ENCODE assay signal across 28 cellular contexts in the genomic region with DNA sequence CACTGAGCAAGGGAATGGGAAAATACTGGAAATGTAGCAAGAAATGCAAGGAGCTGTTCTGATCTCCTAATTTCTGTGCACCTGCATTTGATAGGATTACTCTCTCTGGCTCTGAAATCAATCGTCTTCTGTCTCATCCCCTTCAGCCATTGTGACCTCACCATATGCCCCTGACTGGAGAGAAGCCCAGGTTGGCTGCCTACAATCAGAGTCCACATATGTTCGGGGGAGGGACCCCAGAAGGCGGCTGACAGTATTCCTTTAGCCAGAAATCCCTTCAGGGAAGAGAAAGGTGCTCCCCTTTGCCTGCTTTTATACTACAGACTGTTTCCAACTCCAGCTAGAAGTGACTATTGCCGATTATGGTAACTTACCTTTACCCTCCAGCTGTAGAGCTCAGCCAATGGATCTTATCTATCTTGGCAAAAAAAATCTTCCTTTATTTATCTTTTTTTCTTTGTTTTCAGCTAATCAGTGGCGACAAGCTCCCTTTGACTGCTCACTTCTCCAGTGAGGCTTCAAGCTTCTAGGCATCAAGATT.
DNase-seq lines count a peak whose midpoint lies in the region; ATAC-seq and TF ChIP-seq lines count a peak whose summit lies in the region.
"Had no signal": no experiment of that assay in that cellular context is flagged by ENCODE, and none has a peak within 500 bp of the region (broad histone marks: within the 10 kb centered on the region; RNA-seq: fewer than 3 reads in every experiment).

No MANE protein-coding gene starts in this region.

- no peak overlapping the region for H3K27ac Mint-ChIP-seq in WTC11
- H3K27ac Mint-ChIP-seq: activated CD4-positive, alpha-beta memory T cell treated with anti-CD3 and anti-CD28 coated beads, Interleukin-2, amount 10 ng/mL, durations not matched to agents 7 days and 5 days; CD4-positive, alpha-beta memory T cell; nephron progenitor cell; stimulated activated naive CD8-positive, alpha-beta T cell treated with anti-CD3 and anti-CD28 coated beads, Interleukin-15, amount 100 ng/mL, for 72 hours; T-helper 2 cell treated with Interferon-gamma antibody and Interleukin-4, amounts not matched to agents 5 μg/mL and 100 μg/mL, for 36 hours had no signal

- TF ChIP-seq CTCF in WTC11 (IDR thresholded peaks at IDR 0.05) (no peak), mucosa of descending colon (IDR thresholded peaks at IDR 0.05) (no peak)

- H3K4me1 Mint-ChIP-seq in WTC11, result peaks cover 37% of the 10 kb centered on the region
- H3K4me1 Mint-ChIP-seq: activated CD4-positive, alpha-beta memory T cell treated with anti-CD3 and anti-CD28 coated beads, Interleukin-2, amount 10 ng/mL, durations not matched to agents 7 days and 5 days; CD4-positive, alpha-beta memory T cell; stimulated activated naive CD8-positive, alpha-beta T cell treated with anti-CD3 and anti-CD28 coated beads, Interleukin-15, amount 100 ng/mL, for 72 hours had no signal

- H3K4me3 ChIP-seq in muscle layer of colon (ENCODE audit: low read depth in 1 of 2, low read length in 2 of 2), result peak overlapping the region in 1 of 2 donors; percentile 15
- no peak overlapping the region for H3K4me3 ChIP-seq in mucosa of descending colon
- H3K4me3 ChIP-seq: lung, thoracic aorta had no signal

- H3K9ac ChIP-seq in muscle layer of colon (ENCODE audit: low read length), result no peak overlapping the region

- ATAC-seq in WTC11 (peak; percentile 62), mucosa of descending colon (no peak)
- ATAC-seq: Panc1; stimulated activated naive CD8-positive, alpha-beta T cell treated with anti-CD3 and anti-CD28 coated beads, Interleukin-15, amount 100 ng/mL, for 72 hours had no signal

- H3K36me3 Mint-ChIP-seq in WTC11, result no peaks in the 10 kb centered on the region
- H3K36me3 Mint-ChIP-seq: CD4-positive, alpha-beta memory T cell had no signal

- DNase-seq in D341Med (ENCODE audit: low spot score) (peak; percentile 39), NCI-H1694 (lab: John Stamatoyannopoulos, UW) (peak; percentile 25), WTC11 (ENCODE audit: low spot score) (no peak), mucosa of descending colon (no peak), NCI-H748 (lab: John Stamatoyannopoulos, UW; ENCODE audit: unreplicated experiment) (no peak), HUDEP-2 (lab: John Stamatoyannopoulos, UW; ENCODE audit: unreplicated experiment in 76 of 76) (no peak)
- DNase-seq: activated CD4-positive, alpha-beta memory T cell treated with anti-CD3 and anti-CD28 coated beads, Interleukin-2, amount 10 ng/mL, durations not matched to agents 7 days and 5 days; activated CD8-positive, alpha-beta memory T cell treated with anti-CD3 and anti-CD28 coated beads, Interleukin-2, amount 50 U/mL, for 4 hours; activated naive CD4-positive, alpha-beta T cell treated with Interleukin-2 at 50 U/mL for 16 hours; CD4-positive, alpha-beta memory T cell; DMS153; HCEC 1CT; kidney glomerular epithelial cell; MV-4-11; NCI-H1436 treated with DMSO at 0.1 percent for 48 hours; NCI-H2171 treated with DMSO at 0.1 percent for 48 hours; NCI-H526; nephron progenitor cell; SIG-M5; small intestine; stimulated activated CD4-positive, alpha-beta T cell treated with anti-CD3 and anti-CD28 coated beads, Interleukin-1b, Interleukin-23, amount 100 ng/mL, for 48 hours; stimulated activated CD8-positive, alpha-beta memory T cell treated with anti-CD3 and anti-CD28 coated beads, Interleukin-4, amount 100 ng/mL, for 48 hours; stimulated activated naive CD8-positive, alpha-beta T cell treated with anti-CD3 and anti-CD28 coated beads, Interleukin-15, amount 100 ng/mL, for 72 hours had no signal

- no peaks in the 10 kb centered on the region for H3K27me3 Mint-ChIP-seq in WTC11 (ENCODE audit: low read depth)
- H3K27me3 Mint-ChIP-seq: activated CD4-positive, alpha-beta memory T cell treated with anti-CD3 and anti-CD28 coated beads, Interleukin-2, amount 10 ng/mL, durations not matched to agents 7 days and 5 days; CD4-positive, alpha-beta memory T cell; stimulated activated naive CD8-positive, alpha-beta T cell treated with anti-CD3 and anti-CD28 coated beads, Interleukin-15, amount 100 ng/mL, for 72 hours had no signal

- H3K4me3 Mint-ChIP-seq in WTC11, result no peak overlapping the region
- H3K4me3 Mint-ChIP-seq: activated CD4-positive, alpha-beta memory T cell treated with anti-CD3 and anti-CD28 coated beads, Interleukin-2, amount 10 ng/mL, durations not matched to agents 7 days and 5 days; CD4-positive, alpha-beta memory T cell; nephron progenitor cell; stimulated activated naive CD8-positive, alpha-beta T cell treated with anti-CD3 and anti-CD28 coated beads, Interleukin-15, amount 100 ng/mL, for 72 hours; T-helper 2 cell treated with Interferon-gamma antibody and Interleukin-4, amounts not matched to agents 5 μg/mL and 100 μg/mL, for 36 hours had no signal

- no peaks in the 10 kb centered on the region for H3K27me3 ChIP-seq in muscle layer of colon (ENCODE audit: control insufficient read depth in 1 of 2, insufficient read depth in 2 of 2, low read length in 2 of 2)

- H3K27ac ChIP-seq in muscle layer of colon (ENCODE audit: low read depth, low read length), result peak overlapping the region; percentile 64
- H3K27ac ChIP-seq: thoracic aorta had no signal

- no peaks in the 10 kb centered on the region for H3K36me3 ChIP-seq in muscle layer of colon (ENCODE audit: insufficient read depth, low read length)
- no peaks in the 10 kb centered on the region for H3K36me3 ChIP-seq in mucosa of descending colon (ENCODE audit: low read depth)
- H3K36me3 ChIP-seq: thoracic aorta had no signal

- H3K9me3 Mint-ChIP-seq in WTC11, result no peaks in the 10 kb centered on the region
- H3K9me3 Mint-ChIP-seq: nephron progenitor cell had no signal

- POLR2A ChIA-PET in WTC11 (lab: Charles Lee), result no interaction called here

- CTCF ChIA-PET in WTC11 (lab: Charles Lee), result no interaction called here

- H3K4me1 ChIP-seq in muscle layer of colon (ENCODE audit: insufficient read depth, low read length), result peaks cover 27% of the 10 kb centered on the region
- H3K4me1 ChIP-seq in mucosa of descending colon (ENCODE audit: low read depth), result no peaks in the 10 kb centered on the region

- H3K9me3 ChIP-seq in muscle layer of colon (ENCODE audit: low read length) (no peaks in the 10 kb centered on the region), mucosa of descending colon (no peaks in the 10 kb centered on the region)
- H3K9me3 ChIP-seq: thoracic aorta had no signal

- intact Hi-C loops in mucosa of descending colon (cut with DNase I, micrococcal nuclease), result no loop called here

TF ChIP-seq in WTC11, 78 proteins besides CTCF, POLR2A, EP300 and RAD21:
- no peak for TF ChIP-seq TEAD1 (CRISPR knock-in tag; IDR thresholded peaks at IDR 0.05)
- no peak for TF ChIP-seq NR2C2 (CRISPR knock-in tag; IDR thresholded peaks at IDR 0.05)
- TF ChIP-seq, protein P1, sequence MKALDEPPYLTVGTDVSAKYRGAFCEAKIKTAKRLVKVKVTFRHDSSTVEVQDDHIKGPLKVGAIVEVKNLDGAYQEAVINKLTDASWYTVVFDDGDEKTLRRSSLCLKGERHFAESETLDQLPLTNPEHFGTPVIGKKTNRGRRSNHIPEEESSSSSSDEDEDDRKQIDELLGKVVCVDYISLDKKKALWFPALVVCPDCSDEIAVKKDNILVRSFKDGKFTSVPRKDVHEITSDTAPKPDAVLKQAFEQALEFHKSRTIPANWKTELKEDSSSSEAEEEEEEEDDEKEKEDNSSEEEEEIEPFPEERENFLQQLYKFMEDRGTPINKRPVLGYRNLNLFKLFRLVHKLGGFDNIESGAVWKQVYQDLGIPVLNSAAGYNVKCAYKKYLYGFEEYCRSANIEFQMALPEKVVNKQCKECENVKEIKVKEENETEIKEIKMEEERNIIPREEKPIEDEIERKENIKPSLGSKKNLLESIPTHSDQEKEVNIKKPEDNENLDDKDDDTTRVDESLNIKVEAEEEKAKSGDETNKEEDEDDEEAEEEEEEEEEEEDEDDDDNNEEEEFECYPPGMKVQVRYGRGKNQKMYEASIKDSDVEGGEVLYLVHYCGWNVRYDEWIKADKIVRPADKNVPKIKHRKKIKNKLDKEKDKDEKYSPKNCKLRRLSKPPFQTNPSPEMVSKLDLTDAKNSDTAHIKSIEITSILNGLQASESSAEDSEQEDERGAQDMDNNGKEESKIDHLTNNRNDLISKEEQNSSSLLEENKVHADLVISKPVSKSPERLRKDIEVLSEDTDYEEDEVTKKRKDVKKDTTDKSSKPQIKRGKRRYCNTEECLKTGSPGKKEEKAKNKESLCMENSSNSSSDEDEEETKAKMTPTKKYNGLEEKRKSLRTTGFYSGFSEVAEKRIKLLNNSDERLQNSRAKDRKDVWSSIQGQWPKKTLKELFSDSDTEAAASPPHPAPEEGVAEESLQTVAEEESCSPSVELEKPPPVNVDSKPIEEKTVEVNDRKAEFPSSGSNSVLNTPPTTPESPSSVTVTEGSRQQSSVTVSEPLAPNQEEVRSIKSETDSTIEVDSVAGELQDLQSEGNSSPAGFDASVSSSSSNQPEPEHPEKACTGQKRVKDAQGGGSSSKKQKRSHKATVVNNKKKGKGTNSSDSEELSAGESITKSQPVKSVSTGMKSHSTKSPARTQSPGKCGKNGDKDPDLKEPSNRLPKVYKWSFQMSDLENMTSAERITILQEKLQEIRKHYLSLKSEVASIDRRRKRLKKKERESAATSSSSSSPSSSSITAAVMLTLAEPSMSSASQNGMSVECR (CRISPR knock-in tag; IDR thresholded peaks at IDR 0.05; ENCODE audit: borderline replicate concordance), result no peak

Comparison
In these comparisons a context has a peak if more than half of its experiments do, and no peak if none do; other contexts are left out.
1. DNase-seq: peak in D341Med (single experiment) and NCI-H1694 (single experiment); none in WTC11 (single experiment), mucosa of descending colon (0 of 3), NCI-H748 (single experiment) and HUDEP-2 (0 of 76).